Comparison of ENCODE assay signal across 8 cellular contexts in the genomic region with DNA sequence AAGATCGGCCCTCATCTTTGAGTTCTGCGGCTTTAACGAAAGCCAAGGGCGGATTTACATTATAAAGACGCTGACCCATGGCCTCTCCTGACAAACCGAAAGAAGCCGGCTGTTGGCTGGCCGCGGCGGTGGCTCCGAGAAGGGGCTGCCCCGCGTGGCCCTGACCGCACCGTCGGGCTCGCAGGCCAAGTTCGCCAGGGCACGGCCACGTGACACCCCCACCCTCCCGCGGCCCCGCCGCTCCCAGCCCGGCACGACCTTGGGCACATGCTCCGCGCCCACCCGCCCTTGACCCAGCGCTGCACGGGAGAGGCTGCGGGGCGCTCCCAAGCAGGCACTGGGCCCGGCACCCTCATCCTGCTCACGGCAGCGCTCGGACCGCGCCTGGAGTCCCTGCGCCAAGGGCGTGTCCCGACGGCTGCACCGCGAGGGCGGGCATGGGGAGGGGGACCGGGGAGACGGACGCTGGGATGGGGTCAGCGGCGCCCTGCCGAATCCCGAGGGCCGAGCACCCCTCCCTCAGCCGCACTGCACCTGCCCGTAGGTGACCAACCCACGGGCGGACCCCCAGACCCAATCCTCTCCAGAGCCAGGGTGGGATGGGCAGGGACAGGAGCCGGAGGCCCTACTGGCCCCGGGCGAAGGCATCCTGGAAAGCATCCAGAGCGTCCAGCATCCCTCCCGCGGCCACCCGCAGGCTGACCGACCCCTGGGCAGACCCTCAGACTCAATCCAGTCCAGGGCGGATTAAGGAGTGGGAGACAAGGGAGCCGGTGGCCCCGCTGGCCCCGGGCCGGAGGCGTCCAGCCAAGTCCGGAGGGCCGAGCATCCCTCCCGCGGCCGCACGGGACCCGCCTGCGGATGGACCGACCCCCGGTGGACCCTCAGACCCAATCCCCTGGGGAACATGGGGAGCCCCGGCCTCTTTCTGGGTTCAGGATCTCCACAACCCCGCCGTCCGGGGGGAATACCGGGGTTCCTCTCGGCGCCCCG. TPM values are rescaled to one million over a fixed set of nuclear protein-coding genes. Genes with fewer than 3 reads are reported as not detected.
DNase-seq lines count a peak whose midpoint lies in the region; ATAC-seq and TF ChIP-seq lines count a peak whose summit lies in the region.

No MANE protein-coding gene starts in this region.

- TF ChIP-seq CTCF in fibroblast of lung (conservative IDR thresholded peaks at IDR 0.05 in 1 of 2, IDR thresholded peaks at IDR 0.05 in 1 of 2; ENCODE audit: low read depth in 1 of 2, low read length in 2 of 2) = no peak

- peaks cover 13% of the 10 kb centered on the region for H3K4me1 ChIP-seq in fibroblast of lung (ENCODE audit: control insufficient read depth, extremely low read depth, insufficient read depth, low read length)

- H3K36me3 ChIP-seq in fibroblast of lung (ENCODE audit: control insufficient read depth, insufficient read depth, low read length) = peaks cover 1% of the 10 kb centered on the region

- peak overlapping the region; percentile 87 for H3K27ac ChIP-seq in fibroblast of lung (ENCODE audit: insufficient read depth, low read length)

- H3K9me3 Mint-ChIP-seq in activated CD4-positive, alpha-beta memory T cell treated with anti-CD3 and anti-CD28 coated beads, Interleukin-2, amount 10 ng/mL, durations not matched to agents 7 days and 5 days = no peaks in the 10 kb centered on the region
- no peaks in the 10 kb centered on the region for H3K9me3 Mint-ChIP-seq in natural killer cell treated with Interleukin-12 subunit alpha and Interleukin-12 subunit beta and Interleukin-15 and Interleukin-18, amount 100 ng/mL, for 72 hours

- peak overlapping the region; percentile 84 for H3K9ac ChIP-seq in fibroblast of lung (ENCODE audit: insufficient read depth, low read length)

- H3K36me3 Mint-ChIP-seq in activated CD4-positive, alpha-beta memory T cell treated with anti-CD3 and anti-CD28 coated beads, Interleukin-2, amount 10 ng/mL, durations not matched to agents 7 days and 5 days (ENCODE audit: low read depth) = peaks cover 6% of the 10 kb centered on the region
- H3K36me3 Mint-ChIP-seq in natural killer cell treated with Interleukin-12 subunit alpha and Interleukin-12 subunit beta and Interleukin-15 and Interleukin-18, amount 100 ng/mL, for 72 hours = no peaks in the 10 kb centered on the region

- H3K4me3 Mint-ChIP-seq in activated CD4-positive, alpha-beta memory T cell treated with anti-CD3 and anti-CD28 coated beads, Interleukin-2, amount 10 ng/mL, durations not matched to agents 7 days and 5 days = peak overlapping the region; percentile 74
- H3K4me3 Mint-ChIP-seq in natural killer cell treated with Interleukin-12 subunit alpha and Interleukin-12 subunit beta and Interleukin-15 and Interleukin-18, amount 100 ng/mL, for 72 hours = peak overlapping the region; percentile 83

- H4K20me1 ChIP-seq in fibroblast of lung (ENCODE audit: control insufficient read depth, extremely low read depth, insufficient read depth, low read length) = no peaks in the 10 kb centered on the region

- no peaks in the 10 kb centered on the region for H3K9me3 ChIP-seq in fibroblast of lung (ENCODE audit: control insufficient read depth, insufficient read depth, low read depth, low read length)

- peak overlapping the region; percentile 98 for H3K4me2 ChIP-seq in fibroblast of lung (ENCODE audit: extremely low read depth, insufficient read depth, low read length)

- ATAC-seq in natural killer cell treated with Interleukin-12 subunit alpha and Interleukin-12 subunit beta and Interleukin-15 and Interleukin-18, amount 100 ng/mL, for 72 hours = peak; percentile 19 to 44
- ATAC-seq in HG03469 (IDR thresholded peaks at IDR 0.05; ENCODE audit: unreplicated experiment) = no peak

- H3K27ac Mint-ChIP-seq in activated CD4-positive, alpha-beta memory T cell treated with anti-CD3 and anti-CD28 coated beads, Interleukin-2, amount 10 ng/mL, durations not matched to agents 7 days and 5 days = peak overlapping the region; percentile 96
- H3K27ac Mint-ChIP-seq in natural killer cell treated with Interleukin-12 subunit alpha and Interleukin-12 subunit beta and Interleukin-15 and Interleukin-18, amount 100 ng/mL, for 72 hours = peak overlapping the region; percentile 83 to 84

- DNase-seq in DMS114 treated with DMSO at 0.1 percent for 48 hours (lab: John Stamatoyannopoulos, UW; ENCODE audit: unreplicated experiment) = peak; percentile 90
- DNase-seq in HuH-7.5 (ENCODE audit: low spot score) = peak; percentile 89
- DNase-seq in activated CD4-positive, alpha-beta memory T cell treated with anti-CD3 and anti-CD28 coated beads, Interleukin-2, amount 10 ng/mL, durations not matched to agents 7 days and 5 days = peak; percentile 44
- DNase-seq in fibroblast of lung (ENCODE audit: low read depth in 2 of 2) = peak; percentile 27 to 77
- DNase-seq in natural killer cell treated with Interleukin-12 subunit alpha and Interleukin-12 subunit beta and Interleukin-15 and Interleukin-18, amount 100 ng/mL, for 72 hours (ENCODE audit: low spot score) = peak; percentile 83
- no peak for DNase-seq in GDM1 (lab: John Stamatoyannopoulos, UW)
- DNase-seq in NCI-H2081 (lab: John Stamatoyannopoulos, UW) = no peak

- H3K4me1 Mint-ChIP-seq in activated CD4-positive, alpha-beta memory T cell treated with anti-CD3 and anti-CD28 coated beads, Interleukin-2, amount 10 ng/mL, durations not matched to agents 7 days and 5 days = peaks cover 54% of the 10 kb centered on the region
- H3K4me1 Mint-ChIP-seq in natural killer cell treated with Interleukin-12 subunit alpha and Interleukin-12 subunit beta and Interleukin-15 and Interleukin-18, amount 100 ng/mL, for 72 hours (ENCODE audit: low read depth in 2 of 2) = peaks cover 46 to 49% of the 10 kb centered on the region in 2 donors

- H3K79me2 ChIP-seq in fibroblast of lung (ENCODE audit: control insufficient read depth, insufficient read depth, low read length) = peaks cover 34% of the 10 kb centered on the region

- POLR2A ChIA-PET in activated CD4-positive, alpha-beta memory T cell treated with anti-CD3 and anti-CD28 coated beads, Interleukin-2, amount 10 ng/mL, durations not matched to agents 7 days and 5 days (lab: Charles Lee) = no interaction called here

- H3K4me3 ChIP-seq in fibroblast of lung (replicated peaks in 1 of 4; ENCODE audit: control extremely low read depth in 1 of 4, insufficient read depth in 1 of 4, low read depth in 3 of 4, low read length in 4 of 4) = peak overlapping the region; percentile 76 to 94 (median 80)

- no peaks in the 10 kb centered on the region for H3K27me3 ChIP-seq in fibroblast of lung (ENCODE audit: control insufficient read depth, insufficient read depth, low read length)

- H2AFZ ChIP-seq in fibroblast of lung (ENCODE audit: low read length) = peak overlapping the region; percentile 24

- H3K27me3 Mint-ChIP-seq in activated CD4-positive, alpha-beta memory T cell treated with anti-CD3 and anti-CD28 coated beads, Interleukin-2, amount 10 ng/mL, durations not matched to agents 7 days and 5 days = peaks cover 4% of the 10 kb centered on the region
- H3K27me3 Mint-ChIP-seq in natural killer cell treated with Interleukin-12 subunit alpha and Interleukin-12 subunit beta and Interleukin-15 and Interleukin-18, amount 100 ng/mL, for 72 hours = no peaks in the 10 kb centered on the region

- CTCF ChIA-PET in activated CD4-positive, alpha-beta memory T cell treated with anti-CD3 and anti-CD28 coated beads, Interleukin-2, amount 10 ng/mL, durations not matched to agents 7 days and 5 days (lab: Charles Lee) = no interaction called here

RNA-seq across cellular contexts. Expression of a gene that starts 0.8 kb away (rescaled TPM):
- 10 to 100 TPM; 50.2 to 51.1 TPM for total RNA-seq in activated CD4-positive, alpha-beta memory T cell treated with anti-CD3 and anti-CD28 coated beads, Interleukin-2, amount 10 ng/mL, durations not matched to agents 7 days and 5 days
- total RNA-seq in fibroblast of lung = 33.6 and 45.2 TPM in 2 replicates
- polyA plus RNA-seq in fibroblast of lung = 29.5 and 37.2 TPM in 2 replicates
- 32.7 and 40.7 TPM in 2 replicates for polyA plus RNA-seq in fibroblast of lung (2012)
- polyA minus RNA-seq in fibroblast of lung (ENCODE audit: low replicate concordance) = 103 and 170 TPM in 2 replicates
- 10 to 100 TPM; 26.7 to 32.3 TPM for total RNA-seq in natural killer cell treated with Interleukin-12 subunit alpha and Interleukin-12 subunit beta and Interleukin-15 and Interleukin-18, amount 100 ng/mL, for 72 hours

Comparison
In these comparisons a context has a peak if more than half of its experiments do, and no peak if none do; other contexts are left out.
1. DNase-seq: peak in DMS114 treated with DMSO at 0.1 percent for 48 hours (single experiment), HuH-7.5 (single experiment), activated CD4-positive, alpha-beta memory T cell treated with anti-CD3 and anti-CD28 coated beads, Interleukin-2, amount 10 ng/mL, durations not matched to agents 7 days and 5 days (single experiment), fibroblast of lung (2 of 2) and natural killer cell treated with Interleukin-12 subunit alpha and Interleukin-12 subunit beta and Interleukin-15 and Interleukin-18, amount 100 ng/mL, for 72 hours (single experiment); none in GDM1 (single experiment) and NCI-H2081 (0 of 2).